34 cellular contexts compared by ENCODE assay signal in genomic region chr7:45269192-45269591, GRCh38.
"Had no signal": no experiment of that assay in that cellular context is flagged by ENCODE, and none has a peak within 500 bp of the region (broad histone marks: within the 10 kb centered on the region; RNA-seq: fewer than 3 reads in every experiment).

No MANE protein-coding gene starts in this region.

- H3K4me3 ChIP-seq: adrenal gland, ascending aorta, body of pancreas, breast epithelium, cardiac muscle cell had no signal

- ATAC-seq: activated naive CD4-positive, alpha-beta T cell treated with anti-CD3 and anti-CD28 coated beads, Interleukin-2, amount 50 U/mL, for 72 hours; activated naive CD8-positive, alpha-beta T cell treated with anti-CD3 and anti-CD28 coated beads, Interleukin-2, amount 50 U/mL, for 24 hours; activated T-cell treated with anti-CD3 and anti-CD28 coated beads, Interleukin-2, amount 50 U/mL, for 4 hours; activated T-cell treated with anti-CD3 and anti-CD28 coated beads, Interleukin-2, amount 50 U/mL, for 72 hours; activated T-helper 17 cell treated with anti-CD3 and anti-CD28 coated beads, Interleukin-2, amount 50 U/mL, for 72 hours; body of pancreas had no signal

- H3K4me1 ChIP-seq: adrenal gland, ascending aorta, body of pancreas, breast epithelium had no signal

- H3K27ac ChIP-seq: adrenal gland, ascending aorta, body of pancreas, brain microvascular endothelial cell, breast epithelium, cardiac muscle cell had no signal

- H3K9me3 ChIP-seq: adrenal gland, ascending aorta, body of pancreas, breast epithelium had no signal

- H3K27me3 ChIP-seq: adrenal gland, ascending aorta, body of pancreas, brain microvascular endothelial cell, breast epithelium, cardiac muscle cell had no signal

- H3K36me3 ChIP-seq: adrenal gland, ascending aorta, brain microvascular endothelial cell, breast epithelium, cardiac muscle cell had no signal

- FAIRE-seq: astrocyte had no signal

- DNase-seq: activated effector memory CD4-positive, alpha-beta T cell treated with anti-CD3 and anti-CD28 coated beads, Interleukin-2, amount 50 U/mL, for 16 hours; activated effector memory CD4-positive, alpha-beta T cell treated with Interleukin-2 at 50 U/mL for 16 hours; activated gamma-delta T cell; activated gamma-delta T cell treated with Interleukin-2 at 50 U/mL for 16 hours; activated naive CD4-positive, alpha-beta T cell; activated naive CD4-positive, alpha-beta T cell treated with anti-CD3 and anti-CD28 coated beads for 36 hours; activated naive CD4-positive, alpha-beta T cell treated with anti-CD3 and anti-CD28 coated beads, Interleukin-2, amount 10 ng/mL, durations not matched to agents 7 days and 5 days; activated naive CD4-positive, alpha-beta T cell treated with anti-CD3 and anti-CD28 coated beads, Interleukin-2, amount 50 U/mL, for 16 hours; activated naive CD4-positive, alpha-beta T cell treated with Interleukin-2 at 50 U/mL for 16 hours; activated naive CD8-positive, alpha-beta T cell treated with anti-CD3 and anti-CD28 coated beads for 36 hours; activated naive CD8-positive, alpha-beta T cell treated with anti-CD3 and anti-CD28 coated beads, Interleukin-2, amount 10 ng/mL, durations not matched to agents 7 days and 5 days; activated naive CD8-positive, alpha-beta T cell treated with anti-CD3 and anti-CD28 coated beads, Interleukin-2, amount 50 U/mL, for 24 hours; activated T-cell treated with anti-CD3 and anti-CD28 coated beads for 4 hours; activated T-cell treated with anti-CD3 and anti-CD28 coated beads, Interleukin-2, amount 50 U/mL, for 1 hour; activated T-cell treated with anti-CD3 and anti-CD28 coated beads, Interleukin-2, amount 50 U/mL, for 24 hours; activated T-cell treated with anti-CD3 and anti-CD28 coated beads, Interleukin-2, amount 50 U/mL, for 4 hours; activated T-cell treated with anti-CD3 and anti-CD28 coated beads, Interleukin-2, amount 50 U/mL, for 48 hours; activated T-cell treated with anti-CD3 and anti-CD28 coated beads, Interleukin-2, amount 50 U/mL, for 72 hours; adrenal gland; amniotic stem cell; amygdala; anterior cingulate cortex; aorta; body of pancreas; brain microvascular endothelial cell; caudate nucleus; central memory CD4-positive, alpha-beta T cell; cerebellar nuclear complex had no signal
